In the genomic region with DNA sequence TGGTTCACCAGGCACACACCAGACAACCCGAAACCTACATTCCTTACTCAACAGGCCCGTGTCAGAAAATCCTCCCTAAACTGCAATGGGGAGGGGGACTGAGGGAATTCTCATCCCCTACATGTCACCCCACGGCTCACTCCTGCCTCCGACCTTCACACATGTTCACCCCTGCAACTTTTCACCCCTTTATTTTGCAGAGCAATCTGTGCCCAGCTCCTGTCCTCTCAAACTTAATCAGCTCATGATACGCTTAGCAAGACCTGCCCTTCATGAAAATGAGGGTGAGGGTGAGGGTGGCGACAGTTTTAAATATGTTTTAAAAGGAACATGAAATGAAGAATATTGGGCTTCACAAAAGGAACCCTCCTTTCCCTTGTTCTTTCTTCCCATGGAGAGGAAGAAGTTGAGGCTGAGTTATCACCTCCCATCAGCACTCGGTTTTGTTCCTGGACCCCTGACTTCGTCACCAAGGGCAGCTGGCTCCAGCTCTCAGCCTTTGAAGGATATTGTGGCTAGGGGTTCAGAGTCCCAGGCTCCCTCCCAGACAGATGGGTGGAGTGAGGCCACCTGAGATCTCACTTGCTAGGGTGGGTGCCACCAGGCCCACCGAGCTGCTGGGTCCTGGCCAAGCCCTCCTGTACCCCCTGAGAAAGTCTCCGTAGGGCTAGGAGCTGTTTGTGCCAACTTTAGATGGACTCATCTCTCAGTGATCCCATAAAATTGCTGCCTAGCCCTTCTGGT, we compare ENCODE assay signal across 10 cellular contexts. TPM values are rescaled to one million over a fixed set of nuclear protein-coding genes. Genes with fewer than 3 reads are reported as not detected.
DNase-seq lines count a peak whose midpoint lies in the region; ATAC-seq and TF ChIP-seq lines count a peak whose summit lies in the region.
"Had no signal": no experiment of that assay in that cellular context is flagged by ENCODE, and none has a peak within 500 bp of the region (broad histone marks: within the 10 kb centered on the region; RNA-seq: fewer than 3 reads in every experiment).

No MANE protein-coding gene starts in this region.

- no peaks in the 10 kb centered on the region for H3K27me3 ChIP-seq in CD8-positive, alpha-beta memory T cell (ENCODE audit: insufficient read depth, low read length, poor library complexity, severe bottlenecking)
- peaks cover 2 to 29% (median 8%) of the 10 kb centered on the region in 3 donors for H3K27me3 ChIP-seq in sigmoid colon

- H3K36me3 ChIP-seq in CD8-positive, alpha-beta memory T cell (ENCODE audit: insufficient read depth, low read length), result no peaks in the 10 kb centered on the region
- no peaks in the 10 kb centered on the region for H3K36me3 ChIP-seq in sigmoid colon

- intact Hi-C loops in sigmoid colon (cut with DNase I), result loop anchor here (10.0 kb wide), 1 partner anchor 46 kb away; no protein-coding TSS in a partner anchor

- no peak for TF ChIP-seq EP300 in sigmoid colon (IDR thresholded peaks at IDR 0.05)

- H3K4me1 ChIP-seq in CD8-positive, alpha-beta memory T cell (ENCODE audit: insufficient read depth, low read length), result peaks cover 63% of the 10 kb centered on the region
- peaks cover 0 to 13% (median 5%) of the 10 kb centered on the region in 4 donors for H3K4me1 ChIP-seq in sigmoid colon

- no peak for TF ChIP-seq POLR2A in sigmoid colon (IDR thresholded peaks at IDR 0.05)

- H3K27ac Mint-ChIP-seq in CD8-positive, alpha-beta memory T cell, result peak overlapping the region; percentile 81 to 98 (median 92)
- no peak overlapping the region for H3K27ac Mint-ChIP-seq in chondrocyte (ENCODE audit: unreplicated experiment)

- peaks cover 6 to 53% (median 15%) of the 10 kb centered on the region in 3 donors for H3K36me3 Mint-ChIP-seq in CD8-positive, alpha-beta memory T cell
- H3K36me3 Mint-ChIP-seq in chondrocyte (ENCODE audit: low read depth), result no peaks in the 10 kb centered on the region

- peak in 1 of 5 donors; percentile 8 for DNase-seq in CD8-positive, alpha-beta memory T cell
- DNase-seq in chondrocyte (ENCODE audit: low spot score), result no peak
- peak; percentile 61 for DNase-seq in sigmoid colon
- DNase-seq in activated effector memory CD4-positive, alpha-beta T cell treated with anti-CD3 and anti-CD28 coated beads, Interleukin-2, amount 50 U/mL, for 16 hours, result no peak
- DNase-seq in C1 segment of cervical spinal cord (lab: John Stamatoyannopoulos, UW), result no peak
- no peak for DNase-seq in middle frontal gyrus (ENCODE audit: extremely low spot score, low spot score)
- DNase-seq: T1000 had no signal

- peak overlapping the region; percentile 57 for H3K27ac ChIP-seq in CD8-positive, alpha-beta memory T cell (ENCODE audit: low read depth, low read length)
- peak overlapping the region; percentile 35 to 47 (median 44) for H3K27ac ChIP-seq in sigmoid colon
- H3K27ac ChIP-seq: KMS-11 had no signal

- H3K4me3 ChIP-seq in CD8-positive, alpha-beta memory T cell (ENCODE audit: low read length), result peak overlapping the region; percentile 58
- peak overlapping the region in 1 of 4 donors; percentile 45 for H3K4me3 ChIP-seq in sigmoid colon

- peaks cover 56 to 90% (median 73%) of the 10 kb centered on the region in 3 donors for H3K4me1 Mint-ChIP-seq in CD8-positive, alpha-beta memory T cell
- H3K4me1 Mint-ChIP-seq in chondrocyte (ENCODE audit: low read depth), result peaks cover 5% of the 10 kb centered on the region

- H3K9me3 ChIP-seq in CD8-positive, alpha-beta memory T cell (ENCODE audit: low read length), result no peaks in the 10 kb centered on the region
- H3K9me3 ChIP-seq in sigmoid colon, result no peaks in the 10 kb centered on the region

- peak overlapping the region; percentile 77 to 93 (median 88) for H3K4me3 Mint-ChIP-seq in CD8-positive, alpha-beta memory T cell
- peak overlapping the region; percentile 44 for H3K4me3 Mint-ChIP-seq in chondrocyte (ENCODE audit: unreplicated experiment)

- peak; percentile 2 for ATAC-seq in HG02970 (IDR thresholded peaks at IDR 0.05; ENCODE audit: low FRiP score, unreplicated experiment)

- 70 to 77% methylated on average over 10 of the region's 10 CpGs for WGBS in sigmoid colon, 2 donors

- TF ChIP-seq CTCF in chondrocyte (IDR thresholded peaks at IDR 0.05), result no peak
- no peak for TF ChIP-seq CTCF in sigmoid colon (IDR thresholded peaks at IDR 0.05)

- H3K27me3 Mint-ChIP-seq in CD8-positive, alpha-beta memory T cell, result no peaks in the 10 kb centered on the region
- peaks cover 14% of the 10 kb centered on the region for H3K27me3 Mint-ChIP-seq in chondrocyte (ENCODE audit: low read depth)

- no peaks in the 10 kb centered on the region for H3K9me3 Mint-ChIP-seq in CD8-positive, alpha-beta memory T cell
- no peaks in the 10 kb centered on the region for H3K9me3 Mint-ChIP-seq in chondrocyte (ENCODE audit: low read depth)

- POLR2A ChIA-PET in CD8-positive, alpha-beta memory T cell (lab: Charles Lee), result interaction anchor here (0.8 to 2.7 kb wide), 3 partner anchors 50 to 58 kb away, joined by 3 to 21 read pairs (median 7); a partner anchor contains a TSS

- CTCF ChIA-PET in CD8-positive, alpha-beta memory T cell (lab: Charles Lee), result interaction anchor here (0.9 to 1.6 kb wide), 3 partner anchors 13 to 86 kb away, joined by 3 to 4 read pairs (median 3); a partner anchor contains a TSS

RNA-seq across cellular contexts. Expression of a gene that starts 6.7 kb away (rescaled TPM):
- 10 to 100 TPM; 13.2 to 17.1 TPM for total RNA-seq in CD8-positive, alpha-beta memory T cell
- polyA plus RNA-seq in CD8-positive, alpha-beta memory T cell, result 37.2 TPM
- total RNA-seq in chondrocyte (not detected in 3 replicates), sigmoid colon (1 to 10 TPM; 5.1 to 9.6 (median 7.3) TPM)
- 10 to 100 TPM in 1 of 3 donors, 1 to 10 TPM in 2; 2.5 to 23.9 (median 6.0) TPM for polyA plus RNA-seq in sigmoid colon

RNA-seq across cellular contexts. Expression of a gene that starts 51.9 kb away (rescaled TPM):
- not detected for total RNA-seq in CD8-positive, alpha-beta memory T cell
- not detected for polyA plus RNA-seq in CD8-positive, alpha-beta memory T cell
- total RNA-seq in chondrocyte (not detected in 3 replicates), sigmoid colon (under 1 TPM in 1 of 4 donors, not detected in 3; 0.16 TPM)
- polyA plus RNA-seq in sigmoid colon, result 1 to 10 TPM in 2 of 3 donors, not detected in 1; 1.4 to 2.5 TPM
- total RNA-seq: fibroblast of lung had no signal
- polyA plus RNA-seq: fibroblast of lung had no signal

RNA-seq across cellular contexts. Expression of a gene that starts 57.5 kb away (rescaled TPM):
- total RNA-seq in CD8-positive, alpha-beta memory T cell, result 10 to 100 TPM; 10.5 to 10.6 TPM
- 75.9 TPM for polyA plus RNA-seq in CD8-positive, alpha-beta memory T cell
- total RNA-seq in chondrocyte (1.2 to 2.6 TPM (median 2.1 TPM) in 3 replicates), sigmoid colon (10 to 100 TPM in 3 of 4 donors, 1 to 10 TPM in 1; 8.6 to 30.7 (median 26.7) TPM)
- 10 to 100 TPM; 13.2 to 76.7 (median 34.9) TPM for polyA plus RNA-seq in sigmoid colon
